ENCODE assay signal across 1 cellular context in genomic region chr3:57974796-57975388, GRCh38.
TF ChIP-seq lines count a peak whose summit lies in the region.

No MANE protein-coding gene starts in this region.

TF ChIP-seq in K562, 482 proteins besides CTCF, POLR2A, EP300 and RAD21 (continued from another document and continues in another):
- TF ChIP-seq MAFK (IDR thresholded peaks at IDR 0.05; ENCODE audit: low read length): peak; percentile 25; the same call in 1 of the 2 replicates
- TF ChIP-seq ILK (tag; IDR thresholded peaks at IDR 0.05; ENCODE audit: borderline replicate concordance, low read depth): no peak
- no peak for TF ChIP-seq BRCA1 (IDR thresholded peaks at IDR 0.05)
- TF ChIP-seq BRCA1 (CRISPR knock-in tag; IDR thresholded peaks at IDR 0.05): no peak
- TF ChIP-seq ELK1 (CRISPR knock-in tag; IDR thresholded peaks at IDR 0.05): no peak
- no peak for TF ChIP-seq PTTG1 (tag; IDR thresholded peaks at IDR 0.05; ENCODE audit: low read depth)
- TF ChIP-seq KLF10 (CRISPR knock-in tag; IDR thresholded peaks at IDR 0.05): no peak
- TF ChIP-seq ZNF143 (CRISPR knock-in tag; IDR thresholded peaks at IDR 0.05): no peak
- TF ChIP-seq ZEB2 (IDR thresholded peaks at IDR 0.05): peak; percentile 64; the same call in 1 of the 2 replicates
- peak; percentile 16; the same call in 1 of the 2 replicates for TF ChIP-seq TCF3 (CRISPR knock-in tag; IDR thresholded peaks at IDR 0.05)
- TF ChIP-seq ARID1B (IDR thresholded peaks at IDR 0.05): peak; percentile 63
- peak; percentile 89 for TF ChIP-seq ESRRA (IDR thresholded peaks at IDR 0.05; ENCODE audit: borderline replicate concordance, low read depth)
- TF ChIP-seq RBFOX2 (IDR thresholded peaks at IDR 0.05; ENCODE audit: low read depth, low read length): no peak
- TF ChIP-seq ETV1 (tag; conservative IDR thresholded peaks at IDR 0.05; ENCODE audit: low read depth): peak; percentile 68
- TF ChIP-seq NEUROD1 (IDR thresholded peaks at IDR 0.05; ENCODE audit: borderline replicate concordance, low read depth, low read length, partially characterized antibody): no peak
- peak; percentile 51; the same call in 1 of the 2 replicates for TF ChIP-seq ETV5 (CRISPR knock-in tag; IDR thresholded peaks at IDR 0.05; ENCODE audit: low read depth)
- TF ChIP-seq SMARCE1 (IDR thresholded peaks at IDR 0.05): peak; percentile 47; the same call in 1 of the 2 replicates
- TF ChIP-seq C11orf30 (IDR thresholded peaks at IDR 0.05; ENCODE audit: low read depth): peak; percentile 63
- TF ChIP-seq ETV6 (IDR thresholded peaks at IDR 0.05; ENCODE audit: borderline replicate concordance in 1 of 2, low read depth in 2 of 2, low read length in 1 of 2): no peak
- no peak for TF ChIP-seq ETV6 (CRISPR knock-in tag; IDR thresholded peaks at IDR 0.05; ENCODE audit: borderline replicate concordance)
- no peak for TF ChIP-seq RBM22 (IDR thresholded peaks at IDR 0.05; ENCODE audit: low read depth, low read length, poor library complexity, severe bottlenecking)
- peak; percentile 64; the same call in 1 of the 2 replicates for TF ChIP-seq SMARCA4 (IDR thresholded peaks at IDR 0.05)
- TF ChIP-seq MEIS2 (IDR thresholded peaks at IDR 0.05; ENCODE audit: partially characterized antibody): no peak
- peak; percentile 51; the same call in 1 of the 2 replicates for TF ChIP-seq DPF2 (IDR thresholded peaks at IDR 0.05)
- peak; percentile 34; the same call in 1 of the 2 replicates for TF ChIP-seq ZNF589 (CRISPR knock-in tag; IDR thresholded peaks at IDR 0.05; ENCODE audit: low read depth)
- TF ChIP-seq CREB1 (IDR thresholded peaks at IDR 0.05): no peak
- no peak for TF ChIP-seq CREB1 (CRISPR knock-in tag; IDR thresholded peaks at IDR 0.05)
- no peak for TF ChIP-seq KDM4B (IDR thresholded peaks at IDR 0.05; ENCODE audit: borderline replicate concordance in 2 of 2, low read depth in 1 of 2)
- TF ChIP-seq BHLHE40 (IDR thresholded peaks at IDR 0.05; ENCODE audit: low read length): no peak
- no peak for TF ChIP-seq NFE2 (IDR thresholded peaks at IDR 0.05; ENCODE audit: low read depth)
- TF ChIP-seq GTF2A2 (tag; IDR thresholded peaks at IDR 0.05): no peak
- TF ChIP-seq SMARCA5 (IDR thresholded peaks at IDR 0.05): no peak
- no peak for TF ChIP-seq ZBTB49 (CRISPR knock-in tag; IDR thresholded peaks at IDR 0.05; ENCODE audit: borderline replicate concordance)
- TF ChIP-seq ZBTB33 (CRISPR knock-in tag; IDR thresholded peaks at IDR 0.05): no peak
- TF ChIP-seq BACH1 (tag; IDR thresholded peaks at IDR 0.05): peak; percentile 31; the same call in 1 of the 2 replicates
- no peak for TF ChIP-seq RNF2 (IDR thresholded peaks at IDR 0.05)
- TF ChIP-seq CBX5 (IDR thresholded peaks at IDR 0.05; ENCODE audit: borderline replicate concordance, low read depth): no peak
- TF ChIP-seq GABPB2 (CRISPR knock-in tag; conservative IDR thresholded peaks at IDR 0.05): no peak
- no peak for TF ChIP-seq PATZ1 (CRISPR knock-in tag; IDR thresholded peaks at IDR 0.05; ENCODE audit: borderline replicate concordance)
- TF ChIP-seq NFIC (IDR thresholded peaks at IDR 0.05): no peak
- TF ChIP-seq ZKSCAN8 (CRISPR knock-in tag; IDR thresholded peaks at IDR 0.05): no peak
- no peak for TF ChIP-seq PHB (CRISPR knock-in tag; IDR thresholded peaks at IDR 0.05)
- no peak for TF ChIP-seq FOXP1 (CRISPR knock-in tag; IDR thresholded peaks at IDR 0.05)
- no peak for TF ChIP-seq HMG20A (CRISPR knock-in tag; conservative IDR thresholded peaks at IDR 0.05)
- TF ChIP-seq SIN3B (IDR thresholded peaks at IDR 0.05; ENCODE audit: low read depth): no peak
- TF ChIP-seq TAL1 (IDR thresholded peaks at IDR 0.05): no peak
- no peak for TF ChIP-seq PPARD (CRISPR knock-in tag; IDR thresholded peaks at IDR 0.05)
- 0 out of 4 replicates have a peak, but pooled peaks of 1 of the 2 experiments have one; percentile 34 for TF ChIP-seq KDM1A (IDR thresholded peaks at IDR 0.05)
- no peak for TF ChIP-seq MYC (IDR thresholded peaks at IDR 0.05; ENCODE audit: low read depth, low read length)
- TF ChIP-seq MYC (CRISPR knock-in tag; IDR thresholded peaks at IDR 0.05; ENCODE audit: borderline replicate concordance, low read depth): no peak
- TF ChIP-seq ZNF263 (CRISPR knock-in tag; IDR thresholded peaks at IDR 0.05; ENCODE audit: borderline replicate concordance): no peak
- TF ChIP-seq CBX2 (IDR thresholded peaks at IDR 0.05; ENCODE audit: insufficient read depth, low read length, poor library complexity, severe bottlenecking): no peak
- no peak for TF ChIP-seq TAF15 (IDR thresholded peaks at IDR 0.05; ENCODE audit: low read depth, low read length)
- no peak for TF ChIP-seq NR2C2 (CRISPR knock-in tag; IDR thresholded peaks at IDR 0.05)
- peak; percentile 56; the same call in 1 of the 2 replicates for TF ChIP-seq NR2C2 (tag; IDR thresholded peaks at IDR 0.05)
- TF ChIP-seq RCOR1 (IDR thresholded peaks at IDR 0.05; ENCODE audit: borderline replicate concordance in 1 of 2, low read depth in 2 of 2, low read length in 2 of 2): peak in 1 of 2 experiments; percentile 72; a peak in 1 of 4 replicates
- TF ChIP-seq SNRNP70 (optimal IDR thresholded peaks at IDR 0.05; ENCODE audit: low read depth, low read length): no peak
- TF ChIP-seq CSDE1 (IDR thresholded peaks at IDR 0.05): no peak
- no peak for TF ChIP-seq YY1 (IDR thresholded peaks at IDR 0.05; ENCODE audit: borderline replicate concordance in 1 of 3, control insufficient read depth in 1 of 3, extremely low read depth in 1 of 3, insufficient read depth in 3 of 3, insufficient read length in 1 of 3, insufficient replicate concordance in 2 of 3, low read depth in 1 of 3, low read length in 2 of 3)
- TF ChIP-seq HOXB6 (CRISPR knock-in tag; IDR thresholded peaks at IDR 0.05; ENCODE audit: borderline replicate concordance): no peak
- TF ChIP-seq PHF21A (IDR thresholded peaks at IDR 0.05; ENCODE audit: borderline replicate concordance, low read depth): no peak
- TF ChIP-seq ZBED1 (IDR thresholded peaks at IDR 0.05): no peak
- TF ChIP-seq ZNF518B (CRISPR knock-in tag; IDR thresholded peaks at IDR 0.05): no peak
- TF ChIP-seq HEY1 (CRISPR knock-in tag; IDR thresholded peaks at IDR 0.05; ENCODE audit: borderline replicate concordance): no peak
- TF ChIP-seq ZNF23 (CRISPR knock-in tag; IDR thresholded peaks at IDR 0.05): no peak
- TF ChIP-seq RBM25 (IDR thresholded peaks at IDR 0.05; ENCODE audit: low read depth, low read length, severe bottlenecking): no peak
- no peak for TF ChIP-seq ZNF764 (CRISPR knock-in tag; IDR thresholded peaks at IDR 0.05; ENCODE audit: low read depth)
- TF ChIP-seq CTBP1 (IDR thresholded peaks at IDR 0.05; ENCODE audit: borderline replicate concordance): peak; percentile 96
- TF ChIP-seq ZNF280B (CRISPR knock-in tag; IDR thresholded peaks at IDR 0.05): no peak
- no peak for TF ChIP-seq CBFB (CRISPR knock-in tag; IDR thresholded peaks at IDR 0.05)
- TF ChIP-seq EZH2 (IDR thresholded peaks at IDR 0.05; ENCODE audit: borderline replicate concordance, low read depth, low read length): no peak
- no peak for TF ChIP-seq HCFC1 (IDR thresholded peaks at IDR 0.05; ENCODE audit: low read depth, low read length)
- peak; percentile 19; the same call in 1 of the 2 replicates for TF ChIP-seq LEF1 (IDR thresholded peaks at IDR 0.05)
- TF ChIP-seq CEBPG (CRISPR knock-in tag; IDR thresholded peaks at IDR 0.05): peak; percentile 79
- peak; percentile 24 to 86; a peak in 2 of 4 replicates for TF ChIP-seq CEBPG (tag; conservative IDR thresholded peaks at IDR 0.05 in 1 of 2, IDR thresholded peaks at IDR 0.05 in 1 of 2)
- TF ChIP-seq FIP1L1 (IDR thresholded peaks at IDR 0.05; ENCODE audit: low read depth, low read length, poor library complexity, severe bottlenecking): no peak
- TF ChIP-seq MTA1 (IDR thresholded peaks at IDR 0.05; ENCODE audit: borderline replicate concordance): no peak
